ENCODE assay signal across 9 cellular contexts in genomic region chr19:18504886-18505610, GRCh38. TPM values are rescaled to one million over a fixed set of nuclear protein-coding genes. Genes with fewer than 3 reads are reported as not detected.
A peak's percentile ranks its signal among the peaks of the same experiment; 100 is the strongest.
DNase-seq lines count a peak whose midpoint lies in the region; ATAC-seq and TF ChIP-seq lines count a peak whose summit lies in the region.
"Had no signal": no experiment of that assay in that cellular context is flagged by ENCODE, and none has a peak within 500 bp of the region (broad histone marks: within the 10 kb centered on the region; RNA-seq: fewer than 3 reads in every experiment).

No MANE protein-coding gene starts in this region.

- no peak overlapping the region for H3K56ac ChIP-seq in H9 (ENCODE audit: insufficient read length, low read depth, low read length)

- H3K9me3 ChIP-seq in H9 (ENCODE audit: control insufficient read depth, low read depth, low read length) (no peaks in the 10 kb centered on the region), Karpas-422 (ENCODE audit: low read length) (no peaks in the 10 kb centered on the region)
- H3K9me3 ChIP-seq: suprapubic skin had no signal

- H3K27ac Mint-ChIP-seq in H9 (peak overlapping the region; percentile 12 to 54 (median 26); a peak in 4 of 7 replicates), chondrocyte (ENCODE audit: unreplicated experiment) (peak overlapping the region; percentile 32), nephron (peak overlapping the region in 2 of 3 experiments; percentile 66 to 81)

- no peaks in the 10 kb centered on the region for H3K36me3 ChIP-seq in Karpas-422 (ENCODE audit: insufficient read depth, low read length)
- H3K36me3 ChIP-seq: suprapubic skin had no signal

- H3K27ac ChIP-seq in C4-2B: peak overlapping the region; percentile 86
- H3K27ac ChIP-seq in H9 (ENCODE audit: insufficient read length, low read depth, low read length): no peak overlapping the region
- H3K27ac ChIP-seq in Karpas-422 (ENCODE audit: low read length): no peak overlapping the region
- H3K27ac ChIP-seq: suprapubic skin had no signal

- H3K9ac ChIP-seq in H9 (ENCODE audit: extremely low read depth, insufficient read length, low read length) (no peak overlapping the region), Karpas-422 (ENCODE audit: low read length) (no peak overlapping the region; the same call in 1 of the 2 replicates)

- H3K9me3 Mint-ChIP-seq in H9 (no peaks in the 10 kb centered on the region), chondrocyte (ENCODE audit: low read depth) (no peaks in the 10 kb centered on the region), nephron (no peaks in the 10 kb centered on the region)

- no CpG with 5 or more reads among the region's 8 CpGs for WGBS in H9 (ENCODE audit: extremely low coverage, insufficient read length, low lambda C conversion rate)

- H3K27me3 Mint-ChIP-seq in H9 (ENCODE audit: low read depth) (no peaks in the 10 kb centered on the region; the same call in 1 of the 2 replicates), chondrocyte (ENCODE audit: low read depth) (no peaks in the 10 kb centered on the region), nephron (ENCODE audit: low read depth) (no peaks in the 10 kb centered on the region)

- no peak overlapping the region for H4K91ac ChIP-seq in H9 (ENCODE audit: insufficient read length, low read depth, low read length)

- no peaks in the 10 kb centered on the region for H3K4me1 ChIP-seq in H9 (ENCODE audit: insufficient read depth, low read length)
- peaks cover 55% of the 10 kb centered on the region for H3K4me1 ChIP-seq in Karpas-422 (ENCODE audit: low read length)

- H3K9me2 ChIP-seq in Karpas-422 (replicated peaks; ENCODE audit: insufficient read depth, low read length): no peaks in the 10 kb centered on the region

- H3K36me3 Mint-ChIP-seq in H9 (ENCODE audit: insufficient read depth in 1 of 3, low read depth in 3 of 3) (no peaks in the 10 kb centered on the region; a peak in 1 of 7 replicates), chondrocyte (ENCODE audit: low read depth) (no peaks in the 10 kb centered on the region), nephron (ENCODE audit: low read depth) (no peaks in the 10 kb centered on the region)

- no peak for DNase-seq in H9
- DNase-seq in chondrocyte (ENCODE audit: low spot score): no peak
- DNase-seq in Karpas-422: no peak
- no peak for DNase-seq in GF-D8 (lab: John Stamatoyannopoulos, UW)

- no peak for TF ChIP-seq CTCF in C4-2B (conservative IDR thresholded peaks at IDR 0.05)
- TF ChIP-seq CTCF in H9 (conservative IDR thresholded peaks at IDR 0.05): no peak
- no peak for TF ChIP-seq CTCF in chondrocyte (IDR thresholded peaks at IDR 0.05)
- no peak for TF ChIP-seq CTCF in nephron (IDR thresholded peaks at IDR 0.05; ENCODE audit: unreplicated experiment in 3 of 3)

- no peak overlapping the region for H2AFZ ChIP-seq in H9 (ENCODE audit: low read length)
- H2AFZ ChIP-seq in Karpas-422 (ENCODE audit: low read length): no peak overlapping the region

- no peak overlapping the region for H2BK12ac ChIP-seq in H9 (ENCODE audit: insufficient read length, low read depth, low read length)

- H3K14ac ChIP-seq in H9 (ENCODE audit: insufficient read depth, low read length): no peak overlapping the region; the same call in 1 of the 2 replicates

- H2BK20ac ChIP-seq in H9 (ENCODE audit: low read depth, low read length, poor library complexity, severe bottlenecking): no peak overlapping the region

- no peak overlapping the region for H2BK15ac ChIP-seq in H9 (ENCODE audit: low read depth, low read length)

- ATAC-seq in GM18909 (IDR thresholded peaks at IDR 0.05; ENCODE audit: poor library complexity, unreplicated experiment) (no peak), HG03342 (IDR thresholded peaks at IDR 0.05; ENCODE audit: unreplicated experiment) (no peak)

- no peak overlapping the region for H3K4ac ChIP-seq in H9 (ENCODE audit: low read depth, low read length)

- H3K79me2 ChIP-seq in H9 (ENCODE audit: insufficient read depth, low read length): no peaks in the 10 kb centered on the region; the same call in 1 of the 2 replicates
- peaks cover 100% of the 10 kb centered on the region for H3K79me2 ChIP-seq in Karpas-422 (ENCODE audit: low read length)

- no peak overlapping the region for H3K4me3 ChIP-seq in Karpas-422 (ENCODE audit: low read length)
- H3K4me3 ChIP-seq: suprapubic skin had no signal

- H4K8ac ChIP-seq in H9 (replicated peaks; ENCODE audit: insufficient read length, low read depth, low read length): no peak overlapping the region

- no peak overlapping the region for H2BK5ac ChIP-seq in H9 (ENCODE audit: insufficient read length, low read length)

- H3T11ph ChIP-seq in H9 (ENCODE audit: low read length): no peak overlapping the region

- H3K4me2 ChIP-seq in H9 (ENCODE audit: insufficient read depth, insufficient read length, low read length): no peak overlapping the region
- H3K4me2 ChIP-seq in Karpas-422 (ENCODE audit: low read depth, low read length, poor library complexity, severe bottlenecking): no peak overlapping the region

- H3K18ac ChIP-seq in H9 (ENCODE audit: insufficient read length, low read depth, low read length): no peak overlapping the region

- H4K5ac ChIP-seq in H9 (ENCODE audit: insufficient read length, low read depth, low read length): no peak overlapping the region

- H2AK5ac ChIP-seq in H9 (ENCODE audit: insufficient read length, low read length): no peak overlapping the region

- H2BK120ac ChIP-seq in H9 (ENCODE audit: low read depth, low read length, poor library complexity, severe bottlenecking): no peak overlapping the region

- H3K23me2 ChIP-seq in H9 (ENCODE audit: insufficient read length, low read depth, low read length, poor library complexity, severe bottlenecking): no peaks in the 10 kb centered on the region

- peaks cover 13 to 14% of the 10 kb centered on the region in 2 experiments for H3K4me1 Mint-ChIP-seq in H9
- peaks cover 61% of the 10 kb centered on the region for H3K4me1 Mint-ChIP-seq in chondrocyte (ENCODE audit: low read depth)
- H3K4me1 Mint-ChIP-seq in nephron: peaks cover 63% of the 10 kb centered on the region

- no peaks in the 10 kb centered on the region for H3K79me1 ChIP-seq in H9 (ENCODE audit: insufficient read depth, low read depth, low read length, poor library complexity, severe bottlenecking)

- H3K23ac ChIP-seq in H9 (ENCODE audit: insufficient read length, low read depth, low read length): no peak overlapping the region

- H4K20me1 ChIP-seq in H9 (ENCODE audit: control insufficient read depth, insufficient read depth, insufficient read length): peaks cover 3% of the 10 kb centered on the region
- peaks cover 46% of the 10 kb centered on the region for H4K20me1 ChIP-seq in Karpas-422 (ENCODE audit: insufficient read depth, low read depth, low read length)

- H3K27me3 ChIP-seq in H9 (ENCODE audit: insufficient read depth, low read length) (no peaks in the 10 kb centered on the region), Karpas-422 (ENCODE audit: low read length) (no peaks in the 10 kb centered on the region)
- H3K27me3 ChIP-seq: suprapubic skin had no signal

- H3K4me3 Mint-ChIP-seq in H9 (no peak overlapping the region), chondrocyte (ENCODE audit: unreplicated experiment) (no peak overlapping the region), nephron (no peak overlapping the region)

RNA-seq across cellular contexts. Expression of gene ELL, which starts 16.8 kb away (rescaled TPM):
- total RNA-seq in H9 (2021) (15.5 and 17.0 TPM in 2 replicates), chondrocyte (12.4 to 14.0 TPM (median 13.0 TPM) in 3 replicates)
- total RNA-seq in Karpas-422 (2014; rRNA removed; shearing (Covaris generic); ENCODE audit: low replicate concordance): 10.9 and 14.8 TPM in 2 replicates

RNA-seq across cellular contexts. Expression of gene FKBP8, which starts 38.3 kb away (rescaled TPM):
- total RNA-seq in H9 (2021) (308 and 310 TPM in 2 replicates), chondrocyte (168 to 192 TPM (median 190 TPM) in 3 replicates)
- 92.6 and 255 TPM in 2 replicates for total RNA-seq in Karpas-422 (2014; rRNA removed; shearing (Covaris generic); ENCODE audit: low replicate concordance)

RNA-seq across cellular contexts. Expression of gene KXD1, which starts 52.6 kb away (rescaled TPM):
- total RNA-seq in H9 (2021): 138 and 143 TPM in 2 replicates
- 63.4 to 69.8 TPM (median 65.4 TPM) in 3 replicates for total RNA-seq in chondrocyte
- 103 and 128 TPM in 2 replicates for total RNA-seq in Karpas-422 (2014; rRNA removed; shearing (Covaris generic); ENCODE audit: low replicate concordance)
